ENCODE assay signal across 22 cellular contexts in genomic region chr12:124333724-124334123, GRCh38. TPM values are rescaled to one million over a fixed set of nuclear protein-coding genes. Genes with fewer than 3 reads are reported as not detected.
DNase-seq lines count a peak whose midpoint lies in the region; ATAC-seq, FAIRE-seq and TF ChIP-seq lines count a peak whose summit lies in the region.
"Had no signal": no experiment of that assay in that cellular context is flagged by ENCODE, and none has a peak within 500 bp of the region (broad histone marks: within the 10 kb centered on the region; RNA-seq: fewer than 3 reads in every experiment).

No MANE protein-coding gene starts in this region.

- no peaks in the 10 kb centered on the region for H3K4me1 Mint-ChIP-seq in activated T-helper 17 cell treated with anti-CD3 and anti-CD28 coated beads, Interleukin-2, amount 50 U/mL, for 72 hours

- intact Hi-C loops in sciatic nerve (cut with DNase I): no loop called here

- DNase-seq in GM12891 (ENCODE audit: insufficient read length, low spot score) (no peak), HTR-8/SVneo (ENCODE audit: insufficient read length, low spot score) (no peak), erythroblast (lab: John Stamatoyannopoulos, UW) (peak; percentile 8 to 36), sciatic nerve (ENCODE audit: low spot score) (no peak), NCI-H82 treated with DMSO at 0.1 percent for 48 hours (lab: John Stamatoyannopoulos, UW; ENCODE audit: unreplicated experiment) (no peak), COLO668 (lab: John Stamatoyannopoulos, UW; ENCODE audit: unreplicated experiment) (no peak)
- DNase-seq: AML-193; CD4-positive, alpha-beta T cell; COR-L47; DMS53; MM.1S; NCI-H2029; NCI-H446; NCI-H524 treated with DMSO at 0.1 percent for 48 hours; NCI-H774; PC-9; SHP77 had no signal

- no peaks in the 10 kb centered on the region for H3K9me3 Mint-ChIP-seq in activated T-helper 17 cell treated with anti-CD3 and anti-CD28 coated beads, Interleukin-2, amount 50 U/mL, for 72 hours
- H3K9me3 Mint-ChIP-seq: CD4-positive, alpha-beta T cell had no signal

- peak; percentile 18 for ATAC-seq in sciatic nerve
- ATAC-seq in activated T-helper 17 cell treated with anti-CD3 and anti-CD28 coated beads, Interleukin-2, amount 50 U/mL, for 72 hours (replicated peaks): no peak
- ATAC-seq: A549 had no signal

- no peak overlapping the region for H3K27ac Mint-ChIP-seq in activated T-helper 17 cell treated with anti-CD3 and anti-CD28 coated beads, Interleukin-2, amount 50 U/mL, for 72 hours
- H3K27ac Mint-ChIP-seq: CD4-positive, alpha-beta T cell had no signal

- TF ChIP-seq POLR2A in GM12891 (IDR thresholded peaks at IDR 0.05; ENCODE audit: low read depth, low read length) (no peak), erythroblast (IDR thresholded peaks at IDR 0.05; ENCODE audit: low read length) (no peak)

- FAIRE-seq in GM12891 (lab: Jason Lieb, UNC) (peak; percentile 84), HTR-8/SVneo (lab: Jason Lieb, UNC) (peak; percentile 86)
- FAIRE-seq: A549, GM19239, H54 had no signal

- H3K27me3 Mint-ChIP-seq in activated T-helper 17 cell treated with anti-CD3 and anti-CD28 coated beads, Interleukin-2, amount 50 U/mL, for 72 hours: no peaks in the 10 kb centered on the region
- H3K27me3 Mint-ChIP-seq: CD4-positive, alpha-beta T cell had no signal

- H3K36me3 Mint-ChIP-seq in activated T-helper 17 cell treated with anti-CD3 and anti-CD28 coated beads, Interleukin-2, amount 50 U/mL, for 72 hours (ENCODE audit: low read depth): peaks cover 59% of the 10 kb centered on the region

- no peak overlapping the region for H3K4me3 Mint-ChIP-seq in activated T-helper 17 cell treated with anti-CD3 and anti-CD28 coated beads, Interleukin-2, amount 50 U/mL, for 72 hours
- H3K4me3 Mint-ChIP-seq: CD4-positive, alpha-beta T cell had no signal

TF ChIP-seq in GM12891, 5 proteins besides CTCF, POLR2A, EP300 and RAD21:
- peak; percentile 48; the same call in 1 of the 2 replicates for TF ChIP-seq POLR2AphosphoS5 (IDR thresholded peaks at IDR 0.05; ENCODE audit: low read depth, low read length)
- TF ChIP-seq TAF1 (IDR thresholded peaks at IDR 0.05; ENCODE audit: low read depth, low read length): no peak
- TF ChIP-seq POU2F2 (IDR thresholded peaks at IDR 0.05; ENCODE audit: low read depth, low read length): no peak
- TF ChIP-seq PAX5 (IDR thresholded peaks at IDR 0.05; ENCODE audit: insufficient read depth, low read length, severe bottlenecking): no peak

RNA-seq across cellular contexts. Expression of gene RFLNA, which starts 38.8 kb away (rescaled TPM):
- not detected for polyA plus RNA-seq in GM12891 (2012; ENCODE audit: low read depth, missing spikeins)
- 28.1 TPM for total RNA-seq in sciatic nerve
- not detected for total RNA-seq in activated T-helper 17 cell treated with anti-CD3 and anti-CD28 coated beads, Interleukin-2, amount 50 U/mL, for 72 hours
- total RNA-seq: CD4-positive, alpha-beta T cell; HT1080; PC-9 had no signal
- polyA plus RNA-seq: A549 had no signal

Comparison
In these comparisons a context has a peak if more than half of its experiments do, and no peak if none do; other contexts are left out.
1. DNase-seq: peak in erythroblast (2 of 2); none in GM12891 (single experiment), HTR-8/SVneo (single experiment), sciatic nerve (single experiment), NCI-H82 treated with DMSO at 0.1 percent for 48 hours (single experiment) and COLO668 (single experiment).
2. RNA of gene RFLNA, which starts 38.8 kb away (total RNA-seq): 28.1 TPM in sciatic nerve (single experiment); not detected in activated T-helper 17 cell treated with anti-CD3 and anti-CD28 coated beads, Interleukin-2, amount 50 U/mL, for 72 hours; every median in the first group is over 10 times any median in the second.